Comparison of ENCODE assay signal across 2 cellular contexts in the genomic region with DNA sequence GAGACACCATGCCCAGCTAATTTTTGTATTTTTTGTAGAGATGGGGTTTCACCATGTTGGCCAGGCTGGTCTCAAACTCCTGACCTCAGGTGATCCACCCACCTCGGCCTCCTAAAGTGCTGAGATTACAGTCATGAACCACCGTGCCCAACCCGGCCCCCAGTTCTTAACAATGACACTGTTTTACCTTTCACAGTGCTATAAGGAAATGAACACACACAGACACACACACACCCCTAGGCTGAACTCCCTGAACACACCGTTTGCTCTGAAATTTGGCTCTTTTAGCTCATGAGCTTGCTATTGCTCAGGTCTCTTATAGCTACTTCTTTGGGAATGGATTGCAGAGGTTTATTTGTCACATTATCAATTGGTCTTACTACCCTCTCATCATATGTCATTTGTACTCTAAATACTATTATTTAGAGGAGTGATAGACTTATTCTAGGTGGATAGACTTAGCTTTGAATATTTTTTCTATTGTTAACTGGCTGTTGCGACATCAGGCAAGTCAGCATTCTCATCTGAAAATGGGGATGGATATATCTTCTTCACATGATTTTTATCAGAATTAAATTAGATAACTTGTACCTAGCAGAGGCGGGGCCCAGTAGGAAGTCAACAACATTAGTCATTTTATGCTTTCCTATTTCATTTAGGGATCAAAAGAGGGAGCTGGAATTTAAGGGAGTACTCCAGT.
TF ChIP-seq lines count a peak whose summit lies in the region.

No MANE protein-coding gene starts in this region.

TF ChIP-seq in Ishikawa, 13 proteins besides CTCF, POLR2A, EP300 and RAD21:
- no peak for TF ChIP-seq EGR1 (IDR thresholded peaks at IDR 0.05)
- TF ChIP-seq YY1 (IDR thresholded peaks at IDR 0.05; ENCODE audit: low read depth), result no peak
- TF ChIP-seq TEAD4 (IDR thresholded peaks at IDR 0.05), result no peak
- peak; percentile 58; the same call in 1 of the 2 replicates for TF ChIP-seq CEBPB (IDR thresholded peaks at IDR 0.05)

TF ChIP-seq in K562, 482 proteins besides CTCF, POLR2A, EP300 and RAD21:
- TF ChIP-seq GABPB1 (CRISPR knock-in tag; IDR thresholded peaks at IDR 0.05), result no peak
- peak; percentile 89 for TF ChIP-seq CEBPB (tag; IDR thresholded peaks at IDR 0.05)
- TF ChIP-seq CCNT2 (IDR thresholded peaks at IDR 0.05; ENCODE audit: borderline replicate concordance, extremely low read depth, insufficient read length, low read depth, low read length), result no peak
- TF ChIP-seq SMC3 (conservative IDR thresholded peaks at IDR 0.05; ENCODE audit: insufficient read depth, low read depth, low read length), result no peak
- no peak for TF ChIP-seq CEBPG (CRISPR knock-in tag; IDR thresholded peaks at IDR 0.05)
- TF ChIP-seq CEBPG (tag; conservative IDR thresholded peaks at IDR 0.05 in 1 of 2, IDR thresholded peaks at IDR 0.05 in 1 of 2), result peak in 1 of 2 experiments; percentile 85; a peak in 2 of 4 replicates
- TF ChIP-seq, protein P1, sequence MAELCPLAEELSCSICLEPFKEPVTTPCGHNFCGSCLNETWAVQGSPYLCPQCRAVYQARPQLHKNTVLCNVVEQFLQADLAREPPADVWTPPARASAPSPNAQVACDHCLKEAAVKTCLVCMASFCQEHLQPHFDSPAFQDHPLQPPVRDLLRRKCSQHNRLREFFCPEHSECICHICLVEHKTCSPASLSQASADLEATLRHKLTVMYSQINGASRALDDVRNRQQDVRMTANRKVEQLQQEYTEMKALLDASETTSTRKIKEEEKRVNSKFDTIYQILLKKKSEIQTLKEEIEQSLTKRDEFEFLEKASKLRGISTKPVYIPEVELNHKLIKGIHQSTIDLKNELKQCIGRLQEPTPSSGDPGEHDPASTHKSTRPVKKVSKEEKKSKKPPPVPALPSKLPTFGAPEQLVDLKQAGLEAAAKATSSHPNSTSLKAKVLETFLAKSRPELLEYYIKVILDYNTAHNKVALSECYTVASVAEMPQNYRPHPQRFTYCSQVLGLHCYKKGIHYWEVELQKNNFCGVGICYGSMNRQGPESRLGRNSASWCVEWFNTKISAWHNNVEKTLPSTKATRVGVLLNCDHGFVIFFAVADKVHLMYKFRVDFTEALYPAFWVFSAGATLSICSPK (IDR thresholded peaks at IDR 0.05; ENCODE audit: borderline replicate concordance), result no peak
- no peak for TF ChIP-seq ZNF175 (CRISPR knock-in tag; IDR thresholded peaks at IDR 0.05; ENCODE audit: low read depth)
